In genomic region chr2:60567919-60568874, GRCh38 we compare ENCODE assay signal across 2 cellular contexts.
TF ChIP-seq lines count a peak whose summit lies in the region.

No MANE protein-coding gene starts in this region.

TF ChIP-seq in HEK293, 187 proteins besides CTCF, POLR2A, EP300 and RAD21 (continued from another document):
- TF ChIP-seq ZBTB26 (tag by site-specific recombination; optimal IDR thresholded peaks at IDR 0.05) (no peak), ZNF398 (tag by site-specific recombination; IDR thresholded peaks at IDR 0.05) (no peak), ZSCAN4 (tag by site-specific recombination; IDR thresholded peaks at IDR 0.05) (peak; percentile 84)
TF ChIP-seq in HEK293: peak in this region for 1.

TF ChIP-seq in neural cell, 6 proteins besides CTCF, POLR2A, EP300 and RAD21 (continued from another document):
- TF ChIP-seq REST (IDR thresholded peaks at IDR 0.05; ENCODE audit: borderline replicate concordance) (peak; percentile 26), EZH2 (IDR thresholded peaks at IDR 0.05; ENCODE audit: borderline replicate concordance, insufficient read depth, low read length, poor library complexity, severe bottlenecking) (no peak)
TF ChIP-seq in neural cell: peak in this region for 1.
